In genomic region chr15:91752081-91752810, GRCh38 we compare ENCODE assay signal across 2 cellular contexts.
TF ChIP-seq lines count a peak whose summit lies in the region.

No MANE protein-coding gene starts in this region.

TF ChIP-seq in GM23338, 12 proteins besides CTCF, POLR2A, EP300 and RAD21 (continued from another document):
- TF ChIP-seq ZNF462 (CRISPR knock-in tag; IDR thresholded peaks at IDR 0.05) = 0 out of 2 replicates have a peak, but pooled peaks have one; percentile 27

TF ChIP-seq in neural cell, 6 proteins besides CTCF, POLR2A, EP300 and RAD21 (continued from another document):
- TF ChIP-seq REST (IDR thresholded peaks at IDR 0.05; ENCODE audit: borderline replicate concordance) (no peak), EZH2 (IDR thresholded peaks at IDR 0.05; ENCODE audit: borderline replicate concordance, insufficient read depth, low read length, poor library complexity, severe bottlenecking) (no peak), TAF1 (IDR thresholded peaks at IDR 0.05; ENCODE audit: low read depth) (no peak), MXI1 (conservative IDR thresholded peaks at IDR 0.05; ENCODE audit: poor library complexity, severe bottlenecking) (no peak)
